Comparison of ENCODE assay signal across 9 cellular contexts in the genomic region with DNA sequence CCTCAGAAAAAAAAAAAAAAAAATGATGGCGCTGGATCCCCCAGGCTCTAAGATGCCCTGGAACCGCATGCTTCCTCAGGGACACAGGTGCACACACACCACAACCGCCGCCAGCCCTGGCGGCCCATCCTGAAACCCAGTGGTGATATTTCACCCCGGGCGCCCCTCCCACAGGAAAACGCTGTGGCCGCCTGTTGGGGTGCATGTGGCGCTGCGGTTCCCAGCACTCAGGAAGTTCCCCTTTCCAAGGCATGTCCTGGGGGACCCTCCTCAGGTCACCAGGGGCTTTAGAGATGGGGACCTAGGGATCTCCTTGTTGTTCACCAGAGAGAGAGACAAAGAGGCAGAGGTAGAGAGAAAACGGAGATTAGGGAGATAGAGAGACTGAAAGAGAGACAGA. TPM values are rescaled to one million over a fixed set of nuclear protein-coding genes. Genes with fewer than 3 reads are reported as not detected.
DNase-seq lines count a peak whose midpoint lies in the region; ATAC-seq and TF ChIP-seq lines count a peak whose summit lies in the region.
"Had no signal": no experiment of that assay in that cellular context is flagged by ENCODE, and none has a peak within 500 bp of the region (broad histone marks: within the 10 kb centered on the region; RNA-seq: fewer than 3 reads in every experiment).

No MANE protein-coding gene starts in this region.

- WGBS in tibial nerve, 2 donors = 6 to 9% methylated on average over 11 to 12 of the region's 12 CpGs

- H3K79me2 ChIP-seq in DND-41 (ENCODE audit: insufficient read depth, low read length) (0 out of 2 replicates have a peak, but pooled peaks cover 2% of the 10 kb centered on the region), OCI-LY7 (ENCODE audit: insufficient read depth, low read depth, low read length) (no peaks in the 10 kb centered on the region)

- peaks cover 16 to 22% of the 10 kb centered on the region in 2 donors for H3K27me3 Mint-ChIP-seq in natural killer cell treated with Interleukin-12 subunit alpha and Interleukin-12 subunit beta and Interleukin-15 and Interleukin-18, amount 100 ng/mL, for 72 hours

- peak overlapping the region; percentile 68 for H3K4me2 ChIP-seq in DND-41 (ENCODE audit: insufficient read depth, low read length)
- H3K4me2 ChIP-seq in OCI-LY7 (ENCODE audit: low read length) = no peak overlapping the region

- CTCF ChIA-PET in OCI-LY7 (lab: Charles Lee; ENCODE audit: unreplicated experiment) = no interaction called here

- H3K27ac Mint-ChIP-seq in natural killer cell treated with Interleukin-12 subunit alpha and Interleukin-12 subunit beta and Interleukin-15 and Interleukin-18, amount 100 ng/mL, for 72 hours = peak overlapping the region; percentile 57 to 75

- H3K4me3 ChIP-seq in DND-41 (ENCODE audit: low read depth in 1 of 2, low read length in 2 of 2) (peak overlapping the region; percentile 30 to 60; a peak in 3 of 4 replicates), dorsolateral prefrontal cortex (peak overlapping the region in 58 of 59 donors; percentile 19 to 72 (median 54)), tibial nerve (peak overlapping the region in 2 of 4 donors; percentile 23 to 40), OCI-LY7 (ENCODE audit: low read depth, low read length, poor library complexity, severe bottlenecking) (no peak overlapping the region)

- H3K4me1 ChIP-seq in DND-41 (ENCODE audit: insufficient read depth, low read length) (peaks cover 55% of the 10 kb centered on the region), tibial nerve (no peaks in the 10 kb centered on the region), OCI-LY7 (ENCODE audit: insufficient read depth, low read length, poor library complexity, severe bottlenecking) (peaks cover 7% of the 10 kb centered on the region)

- DNase-seq in DND-41 = peak; percentile 79
- DNase-seq in KG1 (lab: John Stamatoyannopoulos, UW) = peak; percentile 53
- peak in 2 of 10 donors; percentile 8 to 49 for DNase-seq in dorsolateral prefrontal cortex
- no peak for DNase-seq in natural killer cell treated with Interleukin-12 subunit alpha and Interleukin-12 subunit beta and Interleukin-15 and Interleukin-18, amount 100 ng/mL, for 72 hours (ENCODE audit: low spot score)
- no peak for DNase-seq in tibial nerve (ENCODE audit: low spot score in 2 of 2)
- no peak for DNase-seq in OCI-LY7 (ENCODE audit: low spot score)

- H3K4me1 Mint-ChIP-seq in natural killer cell treated with Interleukin-12 subunit alpha and Interleukin-12 subunit beta and Interleukin-15 and Interleukin-18, amount 100 ng/mL, for 72 hours (ENCODE audit: low read depth in 2 of 2) = peaks cover 7 to 12% of the 10 kb centered on the region in 2 donors

- no TSS peak for BruUV-seq in OCI-LY7 (replicated peaks; lab: Mats Ljungman, UMichigan)

- H3K9ac ChIP-seq in DND-41 (ENCODE audit: low read depth, low read length) = peak overlapping the region; percentile 49

- no peaks in the 10 kb centered on the region for H3K36me3 Mint-ChIP-seq in natural killer cell treated with Interleukin-12 subunit alpha and Interleukin-12 subunit beta and Interleukin-15 and Interleukin-18, amount 100 ng/mL, for 72 hours

- no peaks in the 10 kb centered on the region for H3K9me3 Mint-ChIP-seq in natural killer cell treated with Interleukin-12 subunit alpha and Interleukin-12 subunit beta and Interleukin-15 and Interleukin-18, amount 100 ng/mL, for 72 hours

- H3K36me3 ChIP-seq in DND-41 (ENCODE audit: insufficient read depth, low read length) (peaks cover 8% of the 10 kb centered on the region), tibial nerve (no peaks in the 10 kb centered on the region), OCI-LY7 (ENCODE audit: insufficient read depth, low read length) (no peaks in the 10 kb centered on the region)

- H3K9me2 ChIP-seq in OCI-LY7 (ENCODE audit: insufficient read depth, low read length) = no peaks in the 10 kb centered on the region

- H3K27ac ChIP-seq in DND-41 (ENCODE audit: low read length) (peak overlapping the region; percentile 82), dorsolateral prefrontal cortex (peak overlapping the region in 37 of 59 donors; percentile 6 to 85 (median 61)), tibial nerve (no peak overlapping the region), OCI-LY7 (ENCODE audit: low read depth, low read length, poor library complexity, severe bottlenecking) (no peak overlapping the region)

- intact Hi-C loops in dorsolateral prefrontal cortex (cut with DNase I) = loop anchor here in 1 of 2 donors (10.0 kb wide), 1 partner anchor 201 kb away; the partner anchor contains the start of gene NDUFB7
- intact Hi-C loops in OCI-LY7 (cut with micrococcal nuclease; ENCODE audit: unreplicated experiment) = no loop called here

- no peak for TF ChIP-seq CTCF in DND-41 (IDR thresholded peaks at IDR 0.05; ENCODE audit: borderline replicate concordance, extremely low read depth, low read length, poor library complexity, severe bottlenecking)
- peak in 2 of 56 donors; percentile 5 to 15 for TF ChIP-seq CTCF in dorsolateral prefrontal cortex (IDR thresholded peaks at IDR 0.05 in 54 of 56, conservative IDR thresholded peaks at IDR 0.05 in 2 of 56; ENCODE audit: low read depth in 1 of 56, partially characterized antibody in 56 of 56)
- TF ChIP-seq CTCF in tibial nerve (IDR thresholded peaks at IDR 0.05) = no peak
- no peak for TF ChIP-seq CTCF in OCI-LY7 (conservative IDR thresholded peaks at IDR 0.05; ENCODE audit: low read length)

- H3K9me3 ChIP-seq in DND-41 (ENCODE audit: insufficient read depth, low read length, severe bottlenecking) = no peaks in the 10 kb centered on the region
- H3K9me3 ChIP-seq in tibial nerve = no peaks in the 10 kb centered on the region
- H3K9me3 ChIP-seq in OCI-LY7 (ENCODE audit: low read length) = no peaks in the 10 kb centered on the region

- no peak overlapping the region; the same call in 1 of the 2 replicates for H2AFZ ChIP-seq in DND-41 (ENCODE audit: low read depth, low read length)
- H2AFZ ChIP-seq in OCI-LY7 (ENCODE audit: low read length) = no peak overlapping the region

- no peaks in the 10 kb centered on the region for H4K20me1 ChIP-seq in DND-41 (ENCODE audit: insufficient read depth, low read length)
- no peaks in the 10 kb centered on the region for H4K20me1 ChIP-seq in OCI-LY7 (ENCODE audit: insufficient read depth, low read length)

- H3K27me3 ChIP-seq in DND-41 (ENCODE audit: insufficient read depth, low read length, poor library complexity) (no peaks in the 10 kb centered on the region), dorsolateral prefrontal cortex (peaks cover 0 to 35% (median 3%) of the 10 kb centered on the region in 45 donors), tibial nerve (peaks cover 0 to 8% of the 10 kb centered on the region in 2 donors)

- POLR2A ChIA-PET in OCI-LY7 (lab: Charles Lee) = no interaction called here

- H3K4me3 Mint-ChIP-seq in natural killer cell treated with Interleukin-12 subunit alpha and Interleukin-12 subunit beta and Interleukin-15 and Interleukin-18, amount 100 ng/mL, for 72 hours = peak overlapping the region; percentile 92

- peak; percentile 70 for ATAC-seq in DND-41 (ENCODE audit: insufficient read depth, low read depth)
- ATAC-seq in natural killer cell treated with Interleukin-12 subunit alpha and Interleukin-12 subunit beta and Interleukin-15 and Interleukin-18, amount 100 ng/mL, for 72 hours = no peak
- no peak for ATAC-seq in HG02970 (IDR thresholded peaks at IDR 0.05; ENCODE audit: low FRiP score, unreplicated experiment)
- ATAC-seq in GM18517 (IDR thresholded peaks at IDR 0.05; ENCODE audit: unreplicated experiment) = no peak

- no peak for TF ChIP-seq EP300 in tibial nerve (IDR thresholded peaks at IDR 0.05)

- no peak for TF ChIP-seq POLR2A in tibial nerve (IDR thresholded peaks at IDR 0.05)

RNA-seq across cellular contexts. Expression of gene ADGRE2, which starts 2.5 kb away (rescaled TPM):
- total RNA-seq in dorsolateral prefrontal cortex = 10 to 100 TPM in 1 of 120 experiments, 1 to 10 TPM in 115, under 1 TPM in 4; 0.68 to 10.9 (median 3.7) TPM
- 1 to 10 TPM; 4.4 to 4.6 TPM for total RNA-seq in natural killer cell treated with Interleukin-12 subunit alpha and Interleukin-12 subunit beta and Interleukin-15 and Interleukin-18, amount 100 ng/mL, for 72 hours
- 1 to 10 TPM; 1.3 to 6.0 (median 4.0) TPM for total RNA-seq in tibial nerve
- total RNA-seq in OCI-LY7 (2014; rRNA removed; shearing (Covaris generic)) = not detected in 2 replicates
- total RNA-seq in OCI-LY7 (2022) = 0.11 TPM in 1 of 2 replicates, not detected in the other
- total RNA-seq: M059J had no signal

RNA-seq across cellular contexts. Expression of gene OR7A5, which starts 59.1 kb away (rescaled TPM):
- total RNA-seq in dorsolateral prefrontal cortex = 10 to 100 TPM in 5 of 120 experiments, 1 to 10 TPM in 71, under 1 TPM in 40, not detected in 4; 0.09 to 15.9 (median 1.4) TPM
- not detected for total RNA-seq in natural killer cell treated with Interleukin-12 subunit alpha and Interleukin-12 subunit beta and Interleukin-15 and Interleukin-18, amount 100 ng/mL, for 72 hours
- 1 to 10 TPM in 2 of 4 donors, under 1 TPM in 2; 0.22 to 1.8 (median 0.80) TPM for total RNA-seq in tibial nerve
- total RNA-seq in OCI-LY7 (2014; rRNA removed; shearing (Covaris generic)) = not detected in 2 replicates
- not detected in 2 replicates for total RNA-seq in OCI-LY7 (2022)
- total RNA-seq: M059J had no signal

RNA-seq across cellular contexts. Expression of gene OR7C1, which starts 59.1 kb away (rescaled TPM):
- total RNA-seq in dorsolateral prefrontal cortex (1 to 10 TPM in 31 of 120 experiments, under 1 TPM in 86, not detected in 3; 0.03 to 5.0 (median 0.61) TPM), tibial nerve (1 to 10 TPM in 1 of 4 donors, under 1 TPM in 2, not detected in 1; 0.21 to 2.4 (median 0.30) TPM), OCI-LY7 (2022) (not detected in 2 replicates)
- not detected for total RNA-seq in natural killer cell treated with Interleukin-12 subunit alpha and Interleukin-12 subunit beta and Interleukin-15 and Interleukin-18, amount 100 ng/mL, for 72 hours
- not detected in 2 replicates for total RNA-seq in OCI-LY7 (2014; rRNA removed; shearing (Covaris generic))
- total RNA-seq: M059J had no signal

Comparison
In these comparisons a context has a peak if more than half of its experiments do, and no peak if none do; other contexts are left out.
1. DNase-seq: peak in DND-41 (single experiment) and KG1 (single experiment); none in natural killer cell treated with Interleukin-12 subunit alpha and Interleukin-12 subunit beta and Interleukin-15 and Interleukin-18, amount 100 ng/mL, for 72 hours (single experiment), tibial nerve (0 of 2) and OCI-LY7 (single experiment).
2. H3K27ac ChIP-seq: peak in DND-41 (single experiment) and dorsolateral prefrontal cortex (37 of 59); none in tibial nerve (0 of 4) and OCI-LY7 (single experiment).